10 cellular contexts compared by ENCODE assay signal in the genomic region with DNA sequence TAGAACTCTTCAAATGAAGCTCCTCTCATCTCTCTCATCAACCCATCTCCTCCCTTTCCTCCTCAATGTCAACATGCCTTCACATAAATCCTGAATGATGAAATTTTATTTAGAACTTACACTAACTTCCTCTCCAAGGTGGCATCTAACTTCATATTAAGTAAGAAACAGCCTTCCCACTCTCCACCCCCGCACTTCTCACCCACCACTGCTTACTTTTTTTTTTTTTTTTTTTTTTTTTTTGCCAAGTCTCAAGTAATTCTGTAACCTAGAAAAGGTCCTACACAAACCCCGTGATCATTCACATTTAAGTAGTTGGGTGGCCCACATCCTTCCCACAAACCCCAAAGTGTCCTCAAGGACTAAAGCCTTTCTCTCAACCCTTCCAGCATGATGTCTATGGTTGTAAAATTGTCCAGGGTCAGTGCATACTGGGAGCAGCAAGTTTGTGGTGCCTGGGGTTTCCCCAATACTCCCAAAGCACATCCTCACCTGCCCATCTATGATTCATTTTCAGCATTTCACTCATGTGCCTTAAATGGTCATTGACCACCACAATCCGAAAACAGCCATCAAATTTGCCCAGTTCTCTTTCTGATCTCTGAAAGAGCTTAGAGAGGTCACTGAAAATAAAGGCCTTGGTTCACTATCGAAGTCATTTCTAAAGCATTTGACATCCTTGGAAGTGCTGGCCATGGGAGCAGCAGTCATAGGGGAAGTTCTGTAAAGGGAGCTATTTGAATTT. TPM values are rescaled to one million over a fixed set of nuclear protein-coding genes. Genes with fewer than 3 reads are reported as not detected.
DNase-seq lines count a peak whose midpoint lies in the region; ATAC-seq, FAIRE-seq and TF ChIP-seq lines count a peak whose summit lies in the region.
"Had no signal": no experiment of that assay in that cellular context is flagged by ENCODE, and none has a peak within 500 bp of the region (broad histone marks: within the 10 kb centered on the region; RNA-seq: fewer than 3 reads in every experiment).

No MANE protein-coding gene starts in this region.

- no peak overlapping the region for H3K4me3 ChIP-seq in prostate gland
- H3K4me3 ChIP-seq: esophagus squamous epithelium had no signal

- 89% methylated on average over 4 of the region's 4 CpGs for WGBS in prostate gland

- no peak overlapping the region for H3K4me3 Mint-ChIP-seq in activated T-helper 17 cell treated with anti-CD3 and anti-CD28 coated beads, Interleukin-2, amount 50 U/mL, for 72 hours

- no peak overlapping the region for H3K27ac ChIP-seq in prostate gland
- H3K27ac ChIP-seq: esophagus squamous epithelium had no signal

- no peaks in the 10 kb centered on the region for H3K27me3 ChIP-seq in prostate gland (replicated peaks; ENCODE audit: insufficient read depth)
- H3K27me3 ChIP-seq: esophagus squamous epithelium had no signal

- TF ChIP-seq POLR2A in GM12891 (IDR thresholded peaks at IDR 0.05; ENCODE audit: low read depth, low read length) (no peak), prostate gland (IDR thresholded peaks at IDR 0.05) (no peak)

- peak; percentile 49 for ATAC-seq in GM19463 (IDR thresholded peaks at IDR 0.05; ENCODE audit: unreplicated experiment)
- ATAC-seq in HG03135 (IDR thresholded peaks at IDR 0.05; ENCODE audit: unreplicated experiment): peak; percentile 27
- ATAC-seq in activated T-helper 17 cell treated with anti-CD3 and anti-CD28 coated beads, Interleukin-2, amount 50 U/mL, for 72 hours (replicated peaks): peak; percentile 69

- H3K27me3 Mint-ChIP-seq in activated T-helper 17 cell treated with anti-CD3 and anti-CD28 coated beads, Interleukin-2, amount 50 U/mL, for 72 hours: no peaks in the 10 kb centered on the region

- no peaks in the 10 kb centered on the region for H3K36me3 Mint-ChIP-seq in activated T-helper 17 cell treated with anti-CD3 and anti-CD28 coated beads, Interleukin-2, amount 50 U/mL, for 72 hours (ENCODE audit: low read depth)

- intact Hi-C loops in prostate gland (cut with DNase I): loop anchor here (5.0 kb wide), 1 partner anchor 255 kb away; no protein-coding TSS in a partner anchor

- H3K9me3 Mint-ChIP-seq in activated T-helper 17 cell treated with anti-CD3 and anti-CD28 coated beads, Interleukin-2, amount 50 U/mL, for 72 hours: no peaks in the 10 kb centered on the region

- no peak for TF ChIP-seq CTCF in prostate gland (IDR thresholded peaks at IDR 0.05)

- peaks cover 31% of the 10 kb centered on the region for H3K4me1 Mint-ChIP-seq in activated T-helper 17 cell treated with anti-CD3 and anti-CD28 coated beads, Interleukin-2, amount 50 U/mL, for 72 hours

- DNase-seq in GM12891 (ENCODE audit: insufficient read length, low spot score) (no peak), prostate gland (ENCODE audit: low spot score) (no peak), HT-29 (ENCODE audit: low spot score) (no peak), D341Med (ENCODE audit: low spot score) (no peak), Ammon's horn (ENCODE audit: low spot score) (no peak)
- DNase-seq: activated gamma-delta T cell treated with Interleukin-2 at 50 U/mL for 16 hours, esophagus squamous epithelium had no signal

- H3K4me1 ChIP-seq in prostate gland (replicated peaks): no peaks in the 10 kb centered on the region
- H3K4me1 ChIP-seq: esophagus squamous epithelium had no signal

- peak; percentile 89 for FAIRE-seq in GM12891 (lab: Jason Lieb, UNC)

- no peaks in the 10 kb centered on the region for H3K9me3 ChIP-seq in prostate gland
- H3K9me3 ChIP-seq: esophagus squamous epithelium had no signal

- H3K27ac Mint-ChIP-seq in activated T-helper 17 cell treated with anti-CD3 and anti-CD28 coated beads, Interleukin-2, amount 50 U/mL, for 72 hours: peak overlapping the region; percentile 88

- H3K36me3 ChIP-seq in prostate gland: no peaks in the 10 kb centered on the region
- H3K36me3 ChIP-seq: esophagus squamous epithelium had no signal

TF ChIP-seq in GM12891, 5 proteins besides CTCF, POLR2A, EP300 and RAD21:
- TF ChIP-seq PAX5 (IDR thresholded peaks at IDR 0.05; ENCODE audit: insufficient read depth, low read length, severe bottlenecking): peak; percentile 20
- peak; percentile 87 for TF ChIP-seq SPI1 (IDR thresholded peaks at IDR 0.05; ENCODE audit: low read depth, low read length)
- TF ChIP-seq TAF1 (IDR thresholded peaks at IDR 0.05; ENCODE audit: low read depth, low read length): no peak

RNA-seq across cellular contexts. Expression of gene CD86, which starts 47.2 kb away (rescaled TPM):
- polyA plus RNA-seq in GM12891 (2012; ENCODE audit: low read depth, missing spikeins): 14.8 TPM
- total RNA-seq in activated T-helper 17 cell treated with anti-CD3 and anti-CD28 coated beads, Interleukin-2, amount 50 U/mL, for 72 hours: 1 to 10 TPM; 1.8 to 4.4 TPM
- total RNA-seq in prostate gland: 1 to 10 TPM in 1 of 2 donors, under 1 TPM in 1; 0.68 to 1.2 TPM
- total RNA-seq in HT-29 (2014; rRNA removed; shearing (Covaris generic)): not detected in 2 replicates
